Comparison of ENCODE assay signal across 17 cellular contexts in genomic region chr10:49182776-49183175, GRCh38. TPM values are rescaled to one million over a fixed set of nuclear protein-coding genes. Genes with fewer than 3 reads are reported as not detected.
A peak's percentile ranks its signal among the peaks of the same experiment; 100 is the strongest.
DNase-seq lines count a peak whose midpoint lies in the region; ATAC-seq lines count a peak whose summit lies in the region.
"Had no signal": no experiment of that assay in that cellular context is flagged by ENCODE, and none has a peak within 500 bp of the region (broad histone marks: within the 10 kb centered on the region; RNA-seq: fewer than 3 reads in every experiment).

No MANE protein-coding gene starts in this region.

- POLR2A ChIA-PET in activated naive CD8-positive, alpha-beta T cell treated with anti-CD3 and anti-CD28 coated beads, Interleukin-2, amount 10 ng/mL, durations not matched to agents 7 days and 5 days (lab: Charles Lee), result no interaction called here
- POLR2A ChIA-PET in activated CD4-positive, alpha-beta memory T cell treated with anti-CD3 and anti-CD28 coated beads for 36 hours (lab: Charles Lee), result interaction anchor here (7.5 kb wide), 1 partner anchor 7 kb away, joined by 77 read pairs; the partner anchor contains the start of gene TMEM273

- ATAC-seq in activated naive CD8-positive, alpha-beta T cell treated with anti-CD3 and anti-CD28 coated beads, Interleukin-2, amount 10 ng/mL, durations not matched to agents 7 days and 5 days (ENCODE audit: low read depth), result no peak
- no peak for ATAC-seq in GM19452 (IDR thresholded peaks at IDR 0.05; ENCODE audit: unreplicated experiment)
- ATAC-seq: CD8-positive, alpha-beta T cell; PC-3 had no signal

- CTCF ChIA-PET in activated CD4-positive, alpha-beta memory T cell treated with anti-CD3 and anti-CD28 coated beads for 36 hours (lab: Charles Lee), result no interaction called here

- peak overlapping the region; percentile 39 for H3K27ac Mint-ChIP-seq in activated naive CD8-positive, alpha-beta T cell treated with anti-CD3 and anti-CD28 coated beads, Interleukin-2, amount 10 ng/mL, durations not matched to agents 7 days and 5 days
- H3K27ac Mint-ChIP-seq in activated naive CD8-positive, alpha-beta T cell treated with anti-CD3 and anti-CD28 coated beads for 36 hours, result no peak overlapping the region
- H3K27ac Mint-ChIP-seq in activated CD4-positive, alpha-beta memory T cell treated with anti-CD3 and anti-CD28 coated beads for 36 hours, result peak overlapping the region; percentile 94
- peak overlapping the region; percentile 69 for H3K27ac Mint-ChIP-seq in dendritic cell treated with granulocyte-macrophage colony-stimulating factor and Interleukin-4, amounts not matched to agents 40 ng/mL and 50 ng/mL, for 4 days
- H3K27ac Mint-ChIP-seq: CD8-positive, alpha-beta T cell had no signal

- DNase-seq in activated naive CD8-positive, alpha-beta T cell treated with anti-CD3 and anti-CD28 coated beads, Interleukin-2, amount 10 ng/mL, durations not matched to agents 7 days and 5 days, result no peak
- no peak for DNase-seq in activated naive CD8-positive, alpha-beta T cell treated with anti-CD3 and anti-CD28 coated beads for 36 hours
- no peak for DNase-seq in activated CD4-positive, alpha-beta memory T cell treated with anti-CD3 and anti-CD28 coated beads for 36 hours
- peak; percentile 23 for DNase-seq in stimulated activated CD8-positive, alpha-beta memory T cell treated with anti-CD3 and anti-CD28 coated beads, Interleukin-4, amount 100 ng/mL, for 48 hours
- no peak for DNase-seq in midbrain (lab: John Stamatoyannopoulos, UW)
- DNase-seq in COLO829 (ENCODE audit: low spot score), result no peak
- DNase-seq: BE2C; CD8-positive, alpha-beta T cell; GF-D8; GOT3; MG63; NCI-H1105; NCI-H1694 treated with DMSO at 0.1 percent for 48 hours; NCI-H69; PC-3 had no signal

- intact Hi-C loops in activated CD4-positive, alpha-beta memory T cell treated with anti-CD3 and anti-CD28 coated beads for 36 hours (cut with micrococcal nuclease), result loop anchor here (1.0 to 10.0 kb wide), 6 partner anchors 9 to 875 kb away; partner anchors contain the start of genes ERCC6 and MAPK8
- intact Hi-C loops in dendritic cell treated with granulocyte-macrophage colony-stimulating factor and Interleukin-4, amounts not matched to agents 40 ng/mL and 50 ng/mL, for 4 days (cut with micrococcal nuclease), result no loop called here

- no peaks in the 10 kb centered on the region for H3K9me3 Mint-ChIP-seq in activated naive CD8-positive, alpha-beta T cell treated with anti-CD3 and anti-CD28 coated beads, Interleukin-2, amount 10 ng/mL, durations not matched to agents 7 days and 5 days
- H3K9me3 Mint-ChIP-seq in activated naive CD8-positive, alpha-beta T cell treated with anti-CD3 and anti-CD28 coated beads for 36 hours, result no peaks in the 10 kb centered on the region
- no peaks in the 10 kb centered on the region for H3K9me3 Mint-ChIP-seq in activated CD4-positive, alpha-beta memory T cell treated with anti-CD3 and anti-CD28 coated beads for 36 hours
- no peaks in the 10 kb centered on the region for H3K9me3 Mint-ChIP-seq in dendritic cell treated with granulocyte-macrophage colony-stimulating factor and Interleukin-4, amounts not matched to agents 40 ng/mL and 50 ng/mL, for 4 days
- H3K9me3 Mint-ChIP-seq: CD8-positive, alpha-beta T cell had no signal

- H3K27me3 Mint-ChIP-seq in activated naive CD8-positive, alpha-beta T cell treated with anti-CD3 and anti-CD28 coated beads, Interleukin-2, amount 10 ng/mL, durations not matched to agents 7 days and 5 days, result peaks cover 9% of the 10 kb centered on the region
- peaks cover 44% of the 10 kb centered on the region for H3K27me3 Mint-ChIP-seq in activated naive CD8-positive, alpha-beta T cell treated with anti-CD3 and anti-CD28 coated beads for 36 hours
- H3K27me3 Mint-ChIP-seq in activated CD4-positive, alpha-beta memory T cell treated with anti-CD3 and anti-CD28 coated beads for 36 hours, result peaks cover 4% of the 10 kb centered on the region
- H3K27me3 Mint-ChIP-seq in dendritic cell treated with granulocyte-macrophage colony-stimulating factor and Interleukin-4, amounts not matched to agents 40 ng/mL and 50 ng/mL, for 4 days, result no peaks in the 10 kb centered on the region

- peaks cover 7% of the 10 kb centered on the region for H3K36me3 Mint-ChIP-seq in activated naive CD8-positive, alpha-beta T cell treated with anti-CD3 and anti-CD28 coated beads, Interleukin-2, amount 10 ng/mL, durations not matched to agents 7 days and 5 days
- H3K36me3 Mint-ChIP-seq in activated naive CD8-positive, alpha-beta T cell treated with anti-CD3 and anti-CD28 coated beads for 36 hours, result no peaks in the 10 kb centered on the region
- H3K36me3 Mint-ChIP-seq in activated CD4-positive, alpha-beta memory T cell treated with anti-CD3 and anti-CD28 coated beads for 36 hours, result peaks cover 38% of the 10 kb centered on the region
- H3K36me3 Mint-ChIP-seq in dendritic cell treated with granulocyte-macrophage colony-stimulating factor and Interleukin-4, amounts not matched to agents 40 ng/mL and 50 ng/mL, for 4 days (ENCODE audit: low read depth), result peaks cover 85% of the 10 kb centered on the region
- H3K36me3 Mint-ChIP-seq: CD8-positive, alpha-beta T cell had no signal

- no peak overlapping the region for H3K4me3 Mint-ChIP-seq in activated naive CD8-positive, alpha-beta T cell treated with anti-CD3 and anti-CD28 coated beads, Interleukin-2, amount 10 ng/mL, durations not matched to agents 7 days and 5 days
- no peak overlapping the region for H3K4me3 Mint-ChIP-seq in activated naive CD8-positive, alpha-beta T cell treated with anti-CD3 and anti-CD28 coated beads for 36 hours
- H3K4me3 Mint-ChIP-seq in activated CD4-positive, alpha-beta memory T cell treated with anti-CD3 and anti-CD28 coated beads for 36 hours, result peak overlapping the region; percentile 66
- H3K4me3 Mint-ChIP-seq in dendritic cell treated with granulocyte-macrophage colony-stimulating factor and Interleukin-4, amounts not matched to agents 40 ng/mL and 50 ng/mL, for 4 days, result no peak overlapping the region
- H3K4me3 Mint-ChIP-seq: CD8-positive, alpha-beta T cell had no signal

- peaks cover 46% of the 10 kb centered on the region for H3K4me1 Mint-ChIP-seq in activated naive CD8-positive, alpha-beta T cell treated with anti-CD3 and anti-CD28 coated beads, Interleukin-2, amount 10 ng/mL, durations not matched to agents 7 days and 5 days
- H3K4me1 Mint-ChIP-seq in activated naive CD8-positive, alpha-beta T cell treated with anti-CD3 and anti-CD28 coated beads for 36 hours, result peaks cover 32% of the 10 kb centered on the region
- H3K4me1 Mint-ChIP-seq in activated CD4-positive, alpha-beta memory T cell treated with anti-CD3 and anti-CD28 coated beads for 36 hours (ENCODE audit: low read depth), result peaks cover 55% of the 10 kb centered on the region
- peaks cover 90% of the 10 kb centered on the region for H3K4me1 Mint-ChIP-seq in dendritic cell treated with granulocyte-macrophage colony-stimulating factor and Interleukin-4, amounts not matched to agents 40 ng/mL and 50 ng/mL, for 4 days (ENCODE audit: low read depth)

RNA-seq across cellular contexts. Expression of gene TMEM273, which starts 5.4 kb away (rescaled TPM):
- 10 to 100 TPM; 11.2 to 12.3 TPM for total RNA-seq in activated naive CD8-positive, alpha-beta T cell treated with anti-CD3 and anti-CD28 coated beads, Interleukin-2, amount 10 ng/mL, durations not matched to agents 7 days and 5 days
- total RNA-seq in activated naive CD8-positive, alpha-beta T cell treated with anti-CD3 and anti-CD28 coated beads for 36 hours, result under 1 TPM; 0.76 to 0.80 TPM
- total RNA-seq in activated CD4-positive, alpha-beta memory T cell treated with anti-CD3 and anti-CD28 coated beads for 36 hours, result 100 to 1,000 TPM; 106 to 108 TPM
- total RNA-seq: PC-3 had no signal

RNA-seq across cellular contexts. Expression of gene FAM170B, which starts 49.0 kb away (rescaled TPM):
- not detected for total RNA-seq in activated naive CD8-positive, alpha-beta T cell treated with anti-CD3 and anti-CD28 coated beads, Interleukin-2, amount 10 ng/mL, durations not matched to agents 7 days and 5 days
- not detected for total RNA-seq in activated naive CD8-positive, alpha-beta T cell treated with anti-CD3 and anti-CD28 coated beads for 36 hours
- not detected for total RNA-seq in activated CD4-positive, alpha-beta memory T cell treated with anti-CD3 and anti-CD28 coated beads for 36 hours
- total RNA-seq: CD8-positive, alpha-beta T cell; PC-3 had no signal

Comparison
In these comparisons a context has a peak if more than half of its experiments do, and no peak if none do; other contexts are left out.
1. RNA of gene TMEM273, which starts 5.4 kb away (total RNA-seq): 106 to 108 TPM in activated CD4-positive, alpha-beta memory T cell treated with anti-CD3 and anti-CD28 coated beads for 36 hours; 11.2 to 12.3 TPM in activated naive CD8-positive, alpha-beta T cell treated with anti-CD3 and anti-CD28 coated beads, Interleukin-2, amount 10 ng/mL, durations not matched to agents 7 days and 5 days and 0.76 to 0.80 TPM in activated naive CD8-positive, alpha-beta T cell treated with anti-CD3 and anti-CD28 coated beads for 36 hours; every median in the first group is over 4 times any median in the second.